In genomic region chr5:94983861-94984535, GRCh38 we compare ENCODE assay signal across 21 cellular contexts.
DNase-seq lines count a peak whose midpoint lies in the region; ATAC-seq and TF ChIP-seq lines count a peak whose summit lies in the region.
"Had no signal": no experiment of that assay in that cellular context is flagged by ENCODE, and none has a peak within 500 bp of the region (broad histone marks: within the 10 kb centered on the region; RNA-seq: fewer than 3 reads in every experiment).

No MANE protein-coding gene starts in this region.

- peak; percentile 27 for DNase-seq in AG09309 (ENCODE audit: low read depth)
- DNase-seq in HS-5 (ENCODE audit: low read depth), result peak; percentile 65
- peak; percentile 56 for DNase-seq in astrocyte of the spinal cord (ENCODE audit: low read depth, low spot score)
- peak; percentile 85 for DNase-seq in iris pigment epithelial cell (ENCODE audit: low read depth)
- DNase-seq in stimulated activated CD4-positive, alpha-beta T cell treated with anti-CD3 and anti-CD28 coated beads, Interleukin-2, amount 100 ng/mL, for 48 hours, result no peak
- no peak for DNase-seq in activated naive CD4-positive, alpha-beta T cell treated with anti-CD3 and anti-CD28 coated beads, Interleukin-2, amount 50 U/mL, for 16 hours
- DNase-seq: activated CD4-positive, CD25-positive, alpha-beta regulatory T cell treated with anti-CD3 and anti-CD28 coated beads, Interleukin-2, amount 50 U/mL, for 72 hours; CD8-positive, alpha-beta memory T cell; effector CD8-positive, alpha-beta T cell; GDM1; H7; heart right ventricle; left colon; MV-4-11; naive B cell; NCI-H2171 treated with DMSO at 0.1 percent for 48 hours; stimulated activated CD4-positive, alpha-beta T cell treated with anti-CD3 and anti-CD28 coated beads, Interleukin-4, amount 100 ng/mL, for 1 hour; upper lobe of right lung had no signal

- no peak overlapping the region for H3K4me3 ChIP-seq in AG09309 (ENCODE audit: control insufficient read depth, low read depth, low read length)
- H3K4me3 ChIP-seq in astrocyte of the spinal cord (ENCODE audit: low read depth, low read length), result no peak overlapping the region
- H3K4me3 ChIP-seq: heart right ventricle, upper lobe of right lung had no signal

- in situ Hi-C loops in astrocyte of the spinal cord (cut with HindIII; ENCODE audit: low sequenced_read_pairs), result no loop called here

- ATAC-seq in GM18867 (IDR thresholded peaks at IDR 0.05; ENCODE audit: unreplicated experiment), result no peak
- ATAC-seq in HG03457 (IDR thresholded peaks at IDR 0.05; ENCODE audit: unreplicated experiment), result no peak
- ATAC-seq: left colon; stimulated activated effector memory CD8-positive, alpha-beta T cell treated with anti-CD3 and anti-CD28 coated beads, Interleukin-12 subunit alpha, Interleukin-12 subunit beta, amount 100 ng/mL, for 72 hours; upper lobe of right lung had no signal

- no peak for TF ChIP-seq CTCF in AG09309 (IDR thresholded peaks at IDR 0.05; ENCODE audit: control insufficient read depth, insufficient read depth, low read depth, low read length, missing control alignments)
- TF ChIP-seq CTCF in astrocyte of the spinal cord (IDR thresholded peaks at IDR 0.05; ENCODE audit: low read depth, low read length), result no peak

Comparison
In these comparisons a context has a peak if more than half of its experiments do, and no peak if none do; other contexts are left out.
1. DNase-seq: peak in AG09309 (single experiment), HS-5 (single experiment), astrocyte of the spinal cord (single experiment) and iris pigment epithelial cell (single experiment); none in stimulated activated CD4-positive, alpha-beta T cell treated with anti-CD3 and anti-CD28 coated beads, Interleukin-2, amount 100 ng/mL, for 48 hours (0 of 2) and activated naive CD4-positive, alpha-beta T cell treated with anti-CD3 and anti-CD28 coated beads, Interleukin-2, amount 50 U/mL, for 16 hours (single experiment).